In the genomic region with DNA sequence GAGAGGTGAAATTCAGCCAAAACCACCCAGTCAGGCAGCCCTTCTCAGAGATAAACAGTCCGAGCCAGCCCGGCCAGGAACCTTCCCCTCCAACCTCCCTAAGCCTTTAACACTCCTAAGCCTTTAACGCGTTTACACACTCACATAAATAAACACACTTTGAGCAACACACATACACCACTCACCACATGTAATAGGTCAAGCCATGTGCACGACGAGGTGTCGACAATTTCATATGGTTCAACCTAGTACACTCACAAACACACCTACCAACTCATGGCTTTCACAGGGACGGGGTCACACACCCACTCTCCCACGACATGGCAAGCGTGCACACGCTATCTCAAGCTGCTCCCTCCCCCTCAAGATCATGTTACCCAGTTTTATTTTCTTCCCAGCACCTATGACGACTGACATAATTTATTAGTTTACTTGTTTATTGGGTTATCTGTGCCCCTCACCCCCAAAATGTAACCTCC, we compare ENCODE assay signal across 9 cellular contexts. TPM values are rescaled to one million over a fixed set of nuclear protein-coding genes. Genes with fewer than 3 reads are reported as not detected.
DNase-seq lines count a peak whose midpoint lies in the region; ATAC-seq and TF ChIP-seq lines count a peak whose summit lies in the region.
"Had no signal": no experiment of that assay in that cellular context is flagged by ENCODE, and none has a peak within 500 bp of the region (broad histone marks: within the 10 kb centered on the region; RNA-seq: fewer than 3 reads in every experiment).

No MANE protein-coding gene starts in this region.

- peak overlapping the region; percentile 52 to 84 (median 83) for H3K27ac Mint-ChIP-seq in nephron

- TF ChIP-seq CTCF in nephron (IDR thresholded peaks at IDR 0.05; ENCODE audit: unreplicated experiment in 3 of 3) (no peak), BE2C (IDR thresholded peaks at IDR 0.05; ENCODE audit: low read depth, low read length) (no peak)

- no peaks in the 10 kb centered on the region for H3K36me3 Mint-ChIP-seq in nephron (ENCODE audit: low read depth)

- H3K27me3 ChIP-seq in ACC112 (ENCODE audit: insufficient read depth, low read length) = no peaks in the 10 kb centered on the region
- H3K27me3 ChIP-seq in BE2C = no peaks in the 10 kb centered on the region

- H3K27ac ChIP-seq in ACC112 (ENCODE audit: low read depth, low read length) = no peak overlapping the region
- peak overlapping the region; percentile 34 for H3K27ac ChIP-seq in cingulate gyrus (ENCODE audit: low read depth, low read length)

- peaks cover 7% of the 10 kb centered on the region for H3K4me1 ChIP-seq in ACC112 (ENCODE audit: control insufficient read depth, insufficient read depth, low read length, unreplicated experiment)
- no peaks in the 10 kb centered on the region for H3K4me1 ChIP-seq in BE2C

- H3K79me2 ChIP-seq in ACC112 (ENCODE audit: control insufficient read depth, insufficient read depth, low read length, unreplicated experiment) = no peaks in the 10 kb centered on the region

- peak overlapping the region; percentile 78 for H2AFZ ChIP-seq in ACC112 (ENCODE audit: low read length, unreplicated experiment)

- no peaks in the 10 kb centered on the region for H3K9me3 Mint-ChIP-seq in nephron

- H3K4me1 Mint-ChIP-seq in nephron = peaks cover 11% of the 10 kb centered on the region

- no peak for DNase-seq in MV-4-11 (lab: John Stamatoyannopoulos, UW)
- no peak for DNase-seq in germinal center (ENCODE audit: low spot score)
- no peak for DNase-seq in BE2C
- DNase-seq: stimulated activated CD4-positive, alpha-beta T cell treated with anti-CD3 and anti-CD28 coated beads, Interleukin-4, amount 100 ng/mL, for 24 hours had no signal

- peak; percentile 3 for ATAC-seq in HG02852 (IDR thresholded peaks at IDR 0.05; ENCODE audit: unreplicated experiment)
- ATAC-seq in GM21576 (IDR thresholded peaks at IDR 0.05; ENCODE audit: unreplicated experiment) = no peak

- H3K4me3 Mint-ChIP-seq in nephron = peak overlapping the region; percentile 68 to 73 (median 70)

- H3K36me3 ChIP-seq in ACC112 (ENCODE audit: insufficient read depth, low read length) (no peaks in the 10 kb centered on the region), BE2C (no peaks in the 10 kb centered on the region)

- H3K9me3 ChIP-seq in BE2C = no peaks in the 10 kb centered on the region

- peaks cover 3% of the 10 kb centered on the region for H3K27me3 Mint-ChIP-seq in nephron (ENCODE audit: low read depth)

- H3K4me3 ChIP-seq in ACC112 (ENCODE audit: low read depth, low read length) (peak overlapping the region; percentile 59), BE2C (ENCODE audit: low read depth, low read length) (no peak overlapping the region)

RNA-seq across cellular contexts. Expression of a gene that starts 15.5 kb away (rescaled TPM):
- 14.9 TPM for polyA plus RNA-seq in BE2C (2012; ENCODE audit: insufficient read depth, insufficient read length, low read depth)

RNA-seq across cellular contexts. Expression of a gene that starts 30.5 kb away (rescaled TPM):
- polyA plus RNA-seq in BE2C (2012; ENCODE audit: insufficient read depth, insufficient read length, low read depth) = 91.8 TPM

RNA-seq across cellular contexts. Expression of a gene that starts 37.4 kb away (rescaled TPM):
- not detected for polyA plus RNA-seq in BE2C (2012; ENCODE audit: insufficient read depth, insufficient read length, low read depth)

RNA-seq across cellular contexts. Expression of a gene that starts 39.7 kb away (rescaled TPM):
- 0.52 TPM for polyA plus RNA-seq in BE2C (2012; ENCODE audit: insufficient read depth, insufficient read length, low read depth)
